In genomic region chr20:1313236-1313964, GRCh38 we compare ENCODE assay signal across 8 cellular contexts. TPM values are rescaled to one million over a fixed set of nuclear protein-coding genes. Genes with fewer than 3 reads are reported as not detected.
A peak's percentile ranks its signal among the peaks of the same experiment; 100 is the strongest.
DNase-seq lines count a peak whose midpoint lies in the region; ATAC-seq and TF ChIP-seq lines count a peak whose summit lies in the region.

No MANE protein-coding gene starts in this region.

- no peak overlapping the region for H3K27ac ChIP-seq in CD8-positive, alpha-beta memory T cell (ENCODE audit: low read depth, low read length)
- H3K27ac ChIP-seq in RWPE2 (ENCODE audit: poor library complexity, severe bottlenecking) (no peak overlapping the region), tibial artery (no peak overlapping the region)

- intact Hi-C loops in tibial artery (cut with DNase I; ENCODE audit: low total_unique reads): loop anchor here (1.0 to 2.0 kb wide), 2 partner anchors 124 to 155 kb away; no protein-coding TSS in a partner anchor

- peaks cover 7% of the 10 kb centered on the region for H3K4me1 ChIP-seq in CD8-positive, alpha-beta memory T cell (ENCODE audit: insufficient read depth, low read length)
- H3K4me1 ChIP-seq in RWPE2 (ENCODE audit: insufficient read depth, poor library complexity, severe bottlenecking): peaks cover 3% of the 10 kb centered on the region
- peaks cover 0 to 11% (median 7%) of the 10 kb centered on the region in 4 donors for H3K4me1 ChIP-seq in tibial artery

- TF ChIP-seq CTCF in RWPE2 (IDR thresholded peaks at IDR 0.05; ENCODE audit: poor library complexity, severe bottlenecking): peak; percentile 99
- peak in 2 of 3 donors; percentile 84 to 90 for TF ChIP-seq CTCF in omental fat pad (IDR thresholded peaks at IDR 0.05)
- TF ChIP-seq CTCF in tibial artery (IDR thresholded peaks at IDR 0.05): peak; percentile 93 to 95

- no peak overlapping the region for H3K4me3 ChIP-seq in CD8-positive, alpha-beta memory T cell (ENCODE audit: low read length)
- H3K4me3 ChIP-seq in RWPE2 (ENCODE audit: severe bottlenecking) (no peak overlapping the region), tibial artery (peak overlapping the region in 1 of 2 donors; percentile 12)

- H3K27me3 Mint-ChIP-seq in CD8-positive, alpha-beta memory T cell: peaks cover 0 to 4% of the 10 kb centered on the region in 2 donors

- ATAC-seq in RWPE2 (ENCODE audit: low read depth) (peak; percentile 71), omental fat pad (ENCODE audit: low FRiP score) (peak; percentile 55), GM21619 (IDR thresholded peaks at IDR 0.05; ENCODE audit: unreplicated experiment) (no peak)

- H3K27me3 ChIP-seq in CD8-positive, alpha-beta memory T cell (ENCODE audit: insufficient read depth, low read length, poor library complexity, severe bottlenecking): no peaks in the 10 kb centered on the region
- H3K27me3 ChIP-seq in RWPE2 (ENCODE audit: insufficient read depth, poor library complexity, severe bottlenecking): no peaks in the 10 kb centered on the region
- H3K27me3 ChIP-seq in tibial artery: no peaks in the 10 kb centered on the region

- H3K27ac Mint-ChIP-seq in CD8-positive, alpha-beta memory T cell: peak overlapping the region in 2 of 8 donors; percentile 47 to 91

- CTCF ChIA-PET in CD8-positive, alpha-beta memory T cell (lab: Charles Lee): interaction anchor here (0.6 to 2.5 kb wide), 10 partner anchors 9 to 193 kb away, joined by 3 to 27 read pairs (median 4); no protein-coding TSS in a partner anchor

- POLR2A ChIA-PET in CD8-positive, alpha-beta memory T cell (lab: Charles Lee): no interaction called here

- peaks cover 0 to 1% (median 0%) of the 10 kb centered on the region in 3 donors for H3K36me3 Mint-ChIP-seq in CD8-positive, alpha-beta memory T cell

- peak; percentile 47 to 76 (median 64) for DNase-seq in CD8-positive, alpha-beta memory T cell
- peak; percentile 89 for DNase-seq in HuH-7.5 (ENCODE audit: low spot score)
- no peak for DNase-seq in RWPE2 (ENCODE audit: low spot score)
- peak; percentile 19 to 60 (median 40) for DNase-seq in activated naive CD4-positive, alpha-beta T cell (lab: John Stamatoyannopoulos, UW)
- DNase-seq in germinal center (ENCODE audit: low spot score): peak; percentile 78
- DNase-seq in omental fat pad (ENCODE audit: low spot score): peak; percentile 48
- peak; percentile 61 to 83 for DNase-seq in tibial artery

- H3K4me3 Mint-ChIP-seq in CD8-positive, alpha-beta memory T cell: no peak overlapping the region

- H3K9me3 ChIP-seq in CD8-positive, alpha-beta memory T cell (ENCODE audit: low read length): no peaks in the 10 kb centered on the region
- no peaks in the 10 kb centered on the region for H3K9me3 ChIP-seq in RWPE2 (ENCODE audit: severe bottlenecking)
- no peaks in the 10 kb centered on the region for H3K9me3 ChIP-seq in tibial artery

- H3K36me3 ChIP-seq in CD8-positive, alpha-beta memory T cell (ENCODE audit: insufficient read depth, low read length): no peaks in the 10 kb centered on the region
- H3K36me3 ChIP-seq in RWPE2 (ENCODE audit: low read depth) (no peaks in the 10 kb centered on the region), tibial artery (peaks cover 0 to 4% (median 0%) of the 10 kb centered on the region in 3 donors)

- H3K4me1 Mint-ChIP-seq in CD8-positive, alpha-beta memory T cell: peaks cover 0 to 8% (median 3%) of the 10 kb centered on the region in 3 donors

- H3K9me3 Mint-ChIP-seq in CD8-positive, alpha-beta memory T cell: no peaks in the 10 kb centered on the region

RNA-seq across cellular contexts. Expression of gene SDCBP2, which starts 15.5 kb away (rescaled TPM):
- total RNA-seq in CD8-positive, alpha-beta memory T cell: 1 to 10 TPM; 3.7 to 4.7 TPM
- polyA plus RNA-seq in CD8-positive, alpha-beta memory T cell: 2.2 TPM
- 10 to 100 TPM in 2 of 4 donors, 1 to 10 TPM in 2; 7.7 to 18.0 (median 9.8) TPM for total RNA-seq in omental fat pad

RNA-seq across cellular contexts. Expression of gene SNPH, which starts 47.3 kb away (rescaled TPM):
- total RNA-seq in CD8-positive, alpha-beta memory T cell: 1 to 10 TPM; 3.2 to 3.5 TPM
- 5.8 TPM for polyA plus RNA-seq in CD8-positive, alpha-beta memory T cell
- total RNA-seq in omental fat pad: 1 to 10 TPM; 2.0 to 3.9 (median 2.5) TPM
